1 cellular context compared by ENCODE assay signal in the genomic region with DNA sequence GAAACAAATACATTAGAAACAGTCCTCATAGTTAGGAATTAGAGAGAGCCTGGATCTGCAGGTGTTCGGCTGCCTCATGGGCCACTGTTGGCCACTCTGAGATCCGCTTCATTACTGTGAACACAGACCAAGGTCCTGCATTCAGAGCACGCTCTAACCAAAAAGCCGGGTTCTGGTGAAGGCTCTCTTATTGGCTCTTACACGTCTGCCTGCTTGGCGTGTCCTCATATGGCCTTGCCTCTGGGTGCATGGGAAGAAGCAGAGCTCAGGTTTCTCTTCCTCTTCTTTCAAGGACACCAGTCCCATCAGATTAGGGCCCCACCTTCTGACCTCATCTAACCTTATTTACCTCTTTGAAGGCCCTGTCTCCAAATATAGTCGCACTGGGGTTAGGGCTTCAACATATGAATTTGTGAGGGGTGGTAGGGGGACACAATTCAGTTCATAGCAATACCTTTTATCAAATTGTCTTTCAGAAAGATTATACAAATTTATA.
TF ChIP-seq lines count a peak whose summit lies in the region.

No MANE protein-coding gene starts in this region.

TF ChIP-seq in HepG2, 621 proteins besides CTCF, POLR2A, EP300 and RAD21 (continued from another document and continues in another):
- TF ChIP-seq, protein P1, sequence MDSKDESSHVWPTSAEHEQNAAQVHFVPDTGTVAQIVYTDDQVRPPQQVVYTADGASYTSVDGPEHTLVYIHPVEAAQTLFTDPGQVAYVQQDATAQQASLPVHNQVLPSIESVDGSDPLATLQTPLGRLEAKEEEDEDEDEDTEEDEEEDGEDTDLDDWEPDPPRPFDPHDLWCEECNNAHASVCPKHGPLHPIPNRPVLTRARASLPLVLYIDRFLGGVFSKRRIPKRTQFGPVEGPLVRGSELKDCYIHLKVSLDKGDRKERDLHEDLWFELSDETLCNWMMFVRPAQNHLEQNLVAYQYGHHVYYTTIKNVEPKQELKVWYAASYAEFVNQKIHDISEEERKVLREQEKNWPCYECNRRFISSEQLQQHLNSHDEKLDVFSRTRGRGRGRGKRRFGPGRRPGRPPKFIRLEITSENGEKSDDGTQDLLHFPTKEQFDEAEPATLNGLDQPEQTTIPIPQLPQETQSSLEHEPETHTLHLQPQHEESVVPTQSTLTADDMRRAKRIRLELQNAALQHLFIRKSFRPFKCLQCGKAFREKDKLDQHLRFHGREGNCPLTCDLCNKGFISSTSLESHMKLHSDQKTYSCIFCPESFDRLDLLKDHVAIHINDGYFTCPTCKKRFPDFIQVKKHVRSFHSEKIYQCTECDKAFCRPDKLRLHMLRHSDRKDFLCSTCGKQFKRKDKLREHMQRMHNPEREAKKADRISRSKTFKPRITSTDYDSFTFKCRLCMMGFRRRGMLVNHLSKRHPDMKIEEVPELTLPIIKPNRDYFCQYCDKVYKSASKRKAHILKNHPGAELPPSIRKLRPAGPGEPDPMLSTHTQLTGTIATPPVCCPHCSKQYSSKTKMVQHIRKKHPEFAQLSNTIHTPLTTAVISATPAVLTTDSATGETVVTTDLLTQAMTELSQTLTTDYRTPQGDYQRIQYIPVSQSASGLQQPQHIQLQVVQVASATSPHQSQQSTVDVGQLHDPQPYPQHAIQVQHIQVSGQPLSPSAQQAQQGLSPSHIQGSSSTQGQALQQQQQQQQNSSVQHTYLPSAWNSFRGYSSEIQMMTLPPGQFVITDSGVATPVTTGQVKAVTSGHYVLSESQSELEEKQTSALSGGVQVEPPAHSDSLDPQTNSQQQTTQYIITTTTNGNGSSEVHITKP (CRISPR knock-in tag; IDR thresholded peaks at IDR 0.05; ENCODE audit: low read depth): no peak
- TF ChIP-seq IKZF1 (IDR thresholded peaks at IDR 0.05) (no peak), TOE1 (CRISPR knock-in tag; IDR thresholded peaks at IDR 0.05) (no peak), ZNF547 (CRISPR knock-in tag; IDR thresholded peaks at IDR 0.05) (no peak), RORA (CRISPR knock-in tag; IDR thresholded peaks at IDR 0.05) (no peak), TBX2 (CRISPR knock-in tag; IDR thresholded peaks at IDR 0.05; ENCODE audit: borderline replicate concordance) (peak; percentile 41; the same call in 1 of the 2 replicates), ZNF432 (CRISPR knock-in tag; IDR thresholded peaks at IDR 0.05; ENCODE audit: borderline replicate concordance) (no peak), HNF4A (CRISPR knock-in tag; IDR thresholded peaks at IDR 0.05) (peak; percentile 61; the same call in 1 of the 2 replicates), ZNF3 (CRISPR knock-in tag; IDR thresholded peaks at IDR 0.05) (no peak), ZNF543 (CRISPR knock-in tag; IDR thresholded peaks at IDR 0.05) (no peak), ISL2 (CRISPR knock-in tag; IDR thresholded peaks at IDR 0.05) (no peak), RXRB (CRISPR knock-in tag; IDR thresholded peaks at IDR 0.05; ENCODE audit: borderline replicate concordance) (peak; percentile 99), ARNTL (CRISPR knock-in tag; IDR thresholded peaks at IDR 0.05) (no peak), ZNF720 (CRISPR knock-in tag; IDR thresholded peaks at IDR 0.05) (no peak), ZNF468 (CRISPR knock-in tag; IDR thresholded peaks at IDR 0.05) (no peak), SOX5 (CRISPR knock-in tag; IDR thresholded peaks at IDR 0.05; ENCODE audit: borderline replicate concordance) (0 out of 2 replicates have a peak, but pooled peaks have one; percentile 40), STAT5B (CRISPR knock-in tag; IDR thresholded peaks at IDR 0.05) (no peak), ZNF329 (CRISPR knock-in tag; IDR thresholded peaks at IDR 0.05; ENCODE audit: low read depth) (no peak), ZNF563 (CRISPR knock-in tag; IDR thresholded peaks at IDR 0.05) (no peak), ZSCAN29 (CRISPR knock-in tag; conservative IDR thresholded peaks at IDR 0.05) (peak; percentile 80; the same call in 1 of the 2 replicates), NFYB (CRISPR knock-in tag; IDR thresholded peaks at IDR 0.05) (0 out of 2 replicates have a peak, but pooled peaks have one; percentile 38), ZSCAN22 (CRISPR knock-in tag; IDR thresholded peaks at IDR 0.05) (no peak), ZNF780A (CRISPR knock-in tag; IDR thresholded peaks at IDR 0.05) (no peak), ELF4 (CRISPR knock-in tag; IDR thresholded peaks at IDR 0.05; ENCODE audit: borderline replicate concordance) (no peak), MYNN (CRISPR knock-in tag; IDR thresholded peaks at IDR 0.05; ENCODE audit: low read depth) (no peak), SYNCRIP (IDR thresholded peaks at IDR 0.05; ENCODE audit: insufficient read depth, low read depth, low read length) (no peak), ZNF615 (CRISPR knock-in tag; IDR thresholded peaks at IDR 0.05; ENCODE audit: borderline replicate concordance) (no peak), KDM1A (CRISPR knock-in tag; IDR thresholded peaks at IDR 0.05) (no peak), TARDBP (CRISPR knock-in tag; IDR thresholded peaks at IDR 0.05) (no peak), JDP2 (CRISPR knock-in tag; IDR thresholded peaks at IDR 0.05; ENCODE audit: borderline replicate concordance) (no peak), DNMT1 (CRISPR knock-in tag; IDR thresholded peaks at IDR 0.05) (no peak)
- TF ChIP-seq, protein P2, sequence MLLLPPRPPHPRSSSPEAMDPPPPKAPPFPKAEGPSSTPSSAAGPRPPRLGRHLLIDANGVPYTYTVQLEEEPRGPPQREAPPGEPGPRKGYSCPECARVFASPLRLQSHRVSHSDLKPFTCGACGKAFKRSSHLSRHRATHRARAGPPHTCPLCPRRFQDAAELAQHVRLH (CRISPR knock-in tag; IDR thresholded peaks at IDR 0.05; ENCODE audit: borderline replicate concordance, low read depth): 0 out of 2 replicates have a peak, but pooled peaks have one; percentile 52
- TF ChIP-seq, protein P3, sequence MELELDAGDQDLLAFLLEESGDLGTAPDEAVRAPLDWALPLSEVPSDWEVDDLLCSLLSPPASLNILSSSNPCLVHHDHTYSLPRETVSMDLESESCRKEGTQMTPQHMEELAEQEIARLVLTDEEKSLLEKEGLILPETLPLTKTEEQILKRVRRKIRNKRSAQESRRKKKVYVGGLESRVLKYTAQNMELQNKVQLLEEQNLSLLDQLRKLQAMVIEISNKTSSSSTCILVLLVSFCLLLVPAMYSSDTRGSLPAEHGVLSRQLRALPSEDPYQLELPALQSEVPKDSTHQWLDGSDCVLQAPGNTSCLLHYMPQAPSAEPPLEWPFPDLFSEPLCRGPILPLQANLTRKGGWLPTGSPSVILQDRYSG (CRISPR knock-in tag; IDR thresholded peaks at IDR 0.05): no peak
- TF ChIP-seq, protein P4, sequence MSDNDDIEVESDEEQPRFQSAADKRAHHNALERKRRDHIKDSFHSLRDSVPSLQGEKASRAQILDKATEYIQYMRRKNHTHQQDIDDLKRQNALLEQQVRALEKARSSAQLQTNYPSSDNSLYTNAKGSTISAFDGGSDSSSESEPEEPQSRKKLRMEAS (IDR thresholded peaks at IDR 0.05): peak; percentile 59; the same call in 1 of the 2 replicates
- TF ChIP-seq, protein P5, sequence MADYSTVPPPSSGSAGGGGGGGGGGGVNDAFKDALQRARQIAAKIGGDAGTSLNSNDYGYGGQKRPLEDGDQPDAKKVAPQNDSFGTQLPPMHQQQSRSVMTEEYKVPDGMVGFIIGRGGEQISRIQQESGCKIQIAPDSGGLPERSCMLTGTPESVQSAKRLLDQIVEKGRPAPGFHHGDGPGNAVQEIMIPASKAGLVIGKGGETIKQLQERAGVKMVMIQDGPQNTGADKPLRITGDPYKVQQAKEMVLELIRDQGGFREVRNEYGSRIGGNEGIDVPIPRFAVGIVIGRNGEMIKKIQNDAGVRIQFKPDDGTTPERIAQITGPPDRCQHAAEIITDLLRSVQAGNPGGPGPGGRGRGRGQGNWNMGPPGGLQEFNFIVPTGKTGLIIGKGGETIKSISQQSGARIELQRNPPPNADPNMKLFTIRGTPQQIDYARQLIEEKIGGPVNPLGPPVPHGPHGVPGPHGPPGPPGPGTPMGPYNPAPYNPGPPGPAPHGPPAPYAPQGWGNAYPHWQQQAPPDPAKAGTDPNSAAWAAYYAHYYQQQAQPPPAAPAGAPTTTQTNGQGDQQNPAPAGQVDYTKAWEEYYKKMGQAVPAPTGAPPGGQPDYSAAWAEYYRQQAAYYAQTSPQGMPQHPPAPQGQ (CRISPR knock-in tag; IDR thresholded peaks at IDR 0.05; ENCODE audit: borderline replicate concordance): no peak
- TF ChIP-seq, protein P6, sequence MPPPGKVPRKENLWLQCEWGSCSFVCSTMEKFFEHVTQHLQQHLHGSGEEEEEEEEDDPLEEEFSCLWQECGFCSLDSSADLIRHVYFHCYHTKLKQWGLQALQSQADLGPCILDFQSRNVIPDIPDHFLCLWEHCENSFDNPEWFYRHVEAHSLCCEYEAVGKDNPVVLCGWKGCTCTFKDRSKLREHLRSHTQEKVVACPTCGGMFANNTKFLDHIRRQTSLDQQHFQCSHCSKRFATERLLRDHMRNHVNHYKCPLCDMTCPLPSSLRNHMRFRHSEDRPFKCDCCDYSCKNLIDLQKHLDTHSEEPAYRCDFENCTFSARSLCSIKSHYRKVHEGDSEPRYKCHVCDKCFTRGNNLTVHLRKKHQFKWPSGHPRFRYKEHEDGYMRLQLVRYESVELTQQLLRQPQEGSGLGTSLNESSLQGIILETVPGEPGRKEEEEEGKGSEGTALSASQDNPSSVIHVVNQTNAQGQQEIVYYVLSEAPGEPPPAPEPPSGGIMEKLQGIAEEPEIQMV (CRISPR knock-in tag; IDR thresholded peaks at IDR 0.05; ENCODE audit: low read depth): no peak
- TF ChIP-seq, protein P7, sequence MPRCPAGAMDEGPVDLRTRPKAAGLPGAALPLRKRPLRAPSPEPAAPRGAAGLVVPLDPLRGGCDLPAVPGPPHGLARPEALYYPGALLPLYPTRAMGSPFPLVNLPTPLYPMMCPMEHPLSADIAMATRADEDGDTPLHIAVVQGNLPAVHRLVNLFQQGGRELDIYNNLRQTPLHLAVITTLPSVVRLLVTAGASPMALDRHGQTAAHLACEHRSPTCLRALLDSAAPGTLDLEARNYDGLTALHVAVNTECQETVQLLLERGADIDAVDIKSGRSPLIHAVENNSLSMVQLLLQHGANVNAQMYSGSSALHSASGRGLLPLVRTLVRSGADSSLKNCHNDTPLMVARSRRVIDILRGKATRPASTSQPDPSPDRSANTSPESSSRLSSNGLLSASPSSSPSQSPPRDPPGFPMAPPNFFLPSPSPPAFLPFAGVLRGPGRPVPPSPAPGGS (CRISPR knock-in tag; IDR thresholded peaks at IDR 0.05): no peak
- TF ChIP-seq, protein P8, sequence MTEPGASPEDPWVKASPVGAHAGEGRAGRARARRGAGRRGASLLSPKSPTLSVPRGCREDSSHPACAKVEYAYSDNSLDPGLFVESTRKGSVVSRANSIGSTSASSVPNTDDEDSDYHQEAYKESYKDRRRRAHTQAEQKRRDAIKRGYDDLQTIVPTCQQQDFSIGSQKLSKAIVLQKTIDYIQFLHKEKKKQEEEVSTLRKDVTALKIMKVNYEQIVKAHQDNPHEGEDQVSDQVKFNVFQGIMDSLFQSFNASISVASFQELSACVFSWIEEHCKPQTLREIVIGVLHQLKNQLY (CRISPR knock-in tag; IDR thresholded peaks at IDR 0.05): no peak
- TF ChIP-seq, protein P9, sequence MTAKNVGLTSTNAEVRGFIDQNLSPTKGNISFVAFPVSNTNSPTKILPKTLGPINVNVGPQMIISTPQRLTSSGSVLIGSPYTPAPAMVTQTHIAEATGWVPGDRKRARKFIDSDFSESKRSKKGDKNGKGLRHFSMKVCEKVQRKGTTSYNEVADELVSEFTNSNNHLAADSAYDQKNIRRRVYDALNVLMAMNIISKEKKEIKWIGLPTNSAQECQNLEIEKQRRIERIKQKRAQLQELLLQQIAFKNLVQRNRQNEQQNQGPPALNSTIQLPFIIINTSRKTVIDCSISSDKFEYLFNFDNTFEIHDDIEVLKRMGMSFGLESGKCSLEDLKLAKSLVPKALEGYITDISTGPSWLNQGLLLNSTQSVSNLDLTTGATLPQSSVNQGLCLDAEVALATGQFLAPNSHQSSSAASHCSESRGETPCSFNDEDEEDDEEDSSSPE (CRISPR knock-in tag; IDR thresholded peaks at IDR 0.05): 0 out of 2 replicates have a peak, but pooled peaks have one; percentile 19
- TF ChIP-seq, protein P10, sequence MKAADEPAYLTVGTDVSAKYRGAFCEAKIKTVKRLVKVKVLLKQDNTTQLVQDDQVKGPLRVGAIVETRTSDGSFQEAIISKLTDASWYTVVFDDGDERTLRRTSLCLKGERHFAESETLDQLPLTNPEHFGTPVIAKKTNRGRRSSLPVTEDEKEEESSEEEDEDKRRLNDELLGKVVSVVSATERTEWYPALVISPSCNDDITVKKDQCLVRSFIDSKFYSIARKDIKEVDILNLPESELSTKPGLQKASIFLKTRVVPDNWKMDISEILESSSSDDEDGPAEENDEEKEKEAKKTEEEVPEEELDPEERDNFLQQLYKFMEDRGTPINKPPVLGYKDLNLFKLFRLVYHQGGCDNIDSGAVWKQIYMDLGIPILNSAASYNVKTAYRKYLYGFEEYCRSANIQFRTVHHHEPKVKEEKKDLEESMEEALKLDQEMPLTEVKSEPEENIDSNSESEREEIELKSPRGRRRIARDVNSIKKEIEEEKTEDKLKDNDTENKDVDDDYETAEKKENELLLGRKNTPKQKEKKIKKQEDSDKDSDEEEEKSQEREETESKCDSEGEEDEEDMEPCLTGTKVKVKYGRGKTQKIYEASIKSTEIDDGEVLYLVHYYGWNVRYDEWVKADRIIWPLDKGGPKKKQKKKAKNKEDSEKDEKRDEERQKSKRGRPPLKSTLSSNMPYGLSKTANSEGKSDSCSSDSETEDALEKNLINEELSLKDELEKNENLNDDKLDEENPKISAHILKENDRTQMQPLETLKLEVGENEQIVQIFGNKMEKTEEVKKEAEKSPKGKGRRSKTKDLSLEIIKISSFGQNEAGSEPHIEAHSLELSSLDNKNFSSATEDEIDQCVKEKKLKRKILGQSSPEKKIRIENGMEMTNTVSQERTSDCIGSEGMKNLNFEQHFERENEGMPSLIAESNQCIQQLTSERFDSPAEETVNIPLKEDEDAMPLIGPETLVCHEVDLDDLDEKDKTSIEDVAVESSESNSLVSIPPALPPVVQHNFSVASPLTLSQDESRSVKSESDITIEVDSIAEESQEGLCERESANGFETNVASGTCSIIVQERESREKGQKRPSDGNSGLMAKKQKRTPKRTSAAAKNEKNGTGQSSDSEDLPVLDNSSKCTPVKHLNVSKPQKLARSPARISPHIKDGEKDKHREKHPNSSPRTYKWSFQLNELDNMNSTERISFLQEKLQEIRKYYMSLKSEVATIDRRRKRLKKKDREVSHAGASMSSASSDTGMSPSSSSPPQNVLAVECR (CRISPR knock-in tag; IDR thresholded peaks at IDR 0.05; ENCODE audit: borderline replicate concordance): peak; percentile 23; the same call in 1 of the 2 replicates
- TF ChIP-seq, protein P11, sequence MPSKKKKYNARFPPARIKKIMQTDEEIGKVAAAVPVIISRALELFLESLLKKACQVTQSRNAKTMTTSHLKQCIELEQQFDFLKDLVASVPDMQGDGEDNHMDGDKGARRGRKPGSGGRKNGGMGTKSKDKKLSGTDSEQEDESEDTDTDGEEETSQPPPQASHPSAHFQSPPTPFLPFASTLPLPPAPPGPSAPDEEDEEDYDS (CRISPR knock-in tag; IDR thresholded peaks at IDR 0.05): no peak
- TF ChIP-seq, protein P12, sequence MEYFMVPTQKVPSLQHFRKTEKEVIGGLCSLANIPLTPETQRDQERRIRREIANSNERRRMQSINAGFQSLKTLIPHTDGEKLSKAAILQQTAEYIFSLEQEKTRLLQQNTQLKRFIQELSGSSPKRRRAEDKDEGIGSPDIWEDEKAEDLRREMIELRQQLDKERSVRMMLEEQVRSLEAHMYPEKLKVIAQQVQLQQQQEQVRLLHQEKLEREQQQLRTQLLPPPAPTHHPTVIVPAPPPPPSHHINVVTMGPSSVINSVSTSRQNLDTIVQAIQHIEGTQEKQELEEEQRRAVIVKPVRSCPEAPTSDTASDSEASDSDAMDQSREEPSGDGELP (IDR thresholded peaks at IDR 0.05; ENCODE audit: borderline replicate concordance, low read depth): no peak
- TF ChIP-seq, protein P13, sequence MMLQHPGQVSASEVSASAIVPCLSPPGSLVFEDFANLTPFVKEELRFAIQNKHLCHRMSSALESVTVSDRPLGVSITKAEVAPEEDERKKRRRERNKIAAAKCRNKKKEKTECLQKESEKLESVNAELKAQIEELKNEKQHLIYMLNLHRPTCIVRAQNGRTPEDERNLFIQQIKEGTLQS (CRISPR knock-in tag; IDR thresholded peaks at IDR 0.05): no peak
